ENCODE assay signal across 1 cellular context in genomic region chr14:23929822-23930294, GRCh38.
A peak's percentile ranks its signal among the peaks of the same experiment; 100 is the strongest.
TF ChIP-seq lines count a peak whose summit lies in the region.

No MANE protein-coding gene starts in this region.

TF ChIP-seq in HepG2, 621 proteins besides CTCF, POLR2A, EP300 and RAD21 (continued from another document and continues in another):
- TF ChIP-seq, protein P1, sequence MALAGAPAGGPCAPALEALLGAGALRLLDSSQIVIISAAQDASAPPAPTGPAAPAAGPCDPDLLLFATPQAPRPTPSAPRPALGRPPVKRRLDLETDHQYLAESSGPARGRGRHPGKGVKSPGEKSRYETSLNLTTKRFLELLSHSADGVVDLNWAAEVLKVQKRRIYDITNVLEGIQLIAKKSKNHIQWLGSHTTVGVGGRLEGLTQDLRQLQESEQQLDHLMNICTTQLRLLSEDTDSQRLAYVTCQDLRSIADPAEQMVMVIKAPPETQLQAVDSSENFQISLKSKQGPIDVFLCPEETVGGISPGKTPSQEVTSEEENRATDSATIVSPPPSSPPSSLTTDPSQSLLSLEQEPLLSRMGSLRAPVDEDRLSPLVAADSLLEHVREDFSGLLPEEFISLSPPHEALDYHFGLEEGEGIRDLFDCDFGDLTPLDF (CRISPR knock-in tag; IDR thresholded peaks at IDR 0.05), result 0 out of 2 replicates have a peak, but pooled peaks have one; percentile 45
- peak; percentile 93 for TF ChIP-seq XRCC5 (optimal IDR thresholded peaks at IDR 0.05; ENCODE audit: low read length)
- TF ChIP-seq, protein P2, sequence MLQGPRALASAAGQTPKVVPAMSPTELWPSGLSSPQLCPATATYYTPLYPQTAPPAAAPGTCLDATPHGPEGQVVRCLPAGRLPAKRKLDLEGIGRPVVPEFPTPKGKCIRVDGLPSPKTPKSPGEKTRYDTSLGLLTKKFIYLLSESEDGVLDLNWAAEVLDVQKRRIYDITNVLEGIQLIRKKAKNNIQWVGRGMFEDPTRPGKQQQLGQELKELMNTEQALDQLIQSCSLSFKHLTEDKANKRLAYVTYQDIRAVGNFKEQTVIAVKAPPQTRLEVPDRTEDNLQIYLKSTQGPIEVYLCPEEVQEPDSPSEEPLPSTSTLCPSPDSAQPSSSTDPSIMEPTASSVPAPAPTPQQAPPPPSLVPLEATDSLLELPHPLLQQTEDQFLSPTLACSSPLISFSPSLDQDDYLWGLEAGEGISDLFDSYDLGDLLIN (CRISPR knock-in tag; IDR thresholded peaks at IDR 0.05; ENCODE audit: borderline replicate concordance), result no peak
- peak; percentile 62 for TF ChIP-seq ASH2L (IDR thresholded peaks at IDR 0.05; ENCODE audit: insufficient read length, low read depth, low read length)
- TF ChIP-seq POGZ (CRISPR knock-in tag; IDR thresholded peaks at IDR 0.05), result no peak
- TF ChIP-seq ZNF772 (CRISPR knock-in tag; IDR thresholded peaks at IDR 0.05), result no peak
- TF ChIP-seq, protein P3, sequence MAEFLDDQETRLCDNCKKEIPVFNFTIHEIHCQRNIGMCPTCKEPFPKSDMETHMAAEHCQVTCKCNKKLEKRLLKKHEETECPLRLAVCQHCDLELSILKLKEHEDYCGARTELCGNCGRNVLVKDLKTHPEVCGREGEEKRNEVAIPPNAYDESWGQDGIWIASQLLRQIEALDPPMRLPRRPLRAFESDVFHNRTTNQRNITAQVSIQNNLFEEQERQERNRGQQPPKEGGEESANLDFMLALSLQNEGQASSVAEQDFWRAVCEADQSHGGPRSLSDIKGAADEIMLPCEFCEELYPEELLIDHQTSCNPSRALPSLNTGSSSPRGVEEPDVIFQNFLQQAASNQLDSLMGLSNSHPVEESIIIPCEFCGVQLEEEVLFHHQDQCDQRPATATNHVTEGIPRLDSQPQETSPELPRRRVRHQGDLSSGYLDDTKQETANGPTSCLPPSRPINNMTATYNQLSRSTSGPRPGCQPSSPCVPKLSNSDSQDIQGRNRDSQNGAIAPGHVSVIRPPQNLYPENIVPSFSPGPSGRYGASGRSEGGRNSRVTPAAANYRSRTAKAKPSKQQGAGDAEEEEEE (CRISPR knock-in tag; IDR thresholded peaks at IDR 0.05; ENCODE audit: borderline replicate concordance), result no peak
- TF ChIP-seq ZBTB1 (CRISPR knock-in tag; IDR thresholded peaks at IDR 0.05; ENCODE audit: borderline replicate concordance), result no peak
- TF ChIP-seq ZSCAN21 (CRISPR knock-in tag; IDR thresholded peaks at IDR 0.05; ENCODE audit: borderline replicate concordance), result no peak
- no peak for TF ChIP-seq GLI4 (CRISPR knock-in tag; IDR thresholded peaks at IDR 0.05; ENCODE audit: borderline replicate concordance)
- no peak for TF ChIP-seq CHD4 (IDR thresholded peaks at IDR 0.05; ENCODE audit: borderline replicate concordance, low read length)
- TF ChIP-seq, protein P4, sequence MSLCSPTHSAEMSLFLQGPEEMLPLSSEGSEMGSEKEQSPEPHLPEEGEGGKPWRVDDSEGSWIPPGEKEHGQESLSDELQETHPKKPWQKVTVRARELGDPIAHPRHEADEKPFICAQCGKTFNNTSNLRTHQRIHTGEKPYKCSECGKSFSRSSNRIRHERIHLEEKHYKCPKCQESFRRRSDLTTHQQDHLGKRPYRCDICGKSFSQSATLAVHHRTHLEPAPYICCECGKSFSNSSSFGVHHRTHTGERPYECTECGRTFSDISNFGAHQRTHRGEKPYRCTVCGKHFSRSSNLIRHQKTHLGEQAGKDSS (CRISPR knock-in tag; IDR thresholded peaks at IDR 0.05; ENCODE audit: borderline replicate concordance, low read depth), result no peak
- TF ChIP-seq ZNF331 (CRISPR knock-in tag; IDR thresholded peaks at IDR 0.05), result peak; percentile 53; the same call in 1 of the 2 replicates
- TF ChIP-seq HOMEZ (CRISPR knock-in tag; IDR thresholded peaks at IDR 0.05; ENCODE audit: low read depth), result peak; percentile 59; the same call in 1 of the 2 replicates
- no peak for TF ChIP-seq RARG (CRISPR knock-in tag; IDR thresholded peaks at IDR 0.05; ENCODE audit: low read depth)
- peak; percentile 37; the same call in 1 of the 2 replicates for TF ChIP-seq AHR (CRISPR knock-in tag; IDR thresholded peaks at IDR 0.05)
- peak; percentile 23; the same call in 1 of the 2 replicates for TF ChIP-seq ZNF605 (CRISPR knock-in tag; IDR thresholded peaks at IDR 0.05)
- peak; percentile 76 for TF ChIP-seq TEAD3 (CRISPR knock-in tag; optimal IDR thresholded peaks at IDR 0.05; ENCODE audit: borderline replicate concordance)
- peak; percentile 23; the same call in 1 of the 2 replicates for TF ChIP-seq KMT2B (CRISPR knock-in tag; IDR thresholded peaks at IDR 0.05)
- TF ChIP-seq NPAS2 (CRISPR knock-in tag; IDR thresholded peaks at IDR 0.05; ENCODE audit: borderline replicate concordance), result no peak
- peak; percentile 34; the same call in 1 of the 2 replicates for TF ChIP-seq GMEB1 (CRISPR knock-in tag; IDR thresholded peaks at IDR 0.05; ENCODE audit: borderline replicate concordance)
- TF ChIP-seq POGK (CRISPR knock-in tag; conservative IDR thresholded peaks at IDR 0.05), result no peak
- TF ChIP-seq ZBTB34 (CRISPR knock-in tag; IDR thresholded peaks at IDR 0.05), result no peak
- TF ChIP-seq FOXC1 (CRISPR knock-in tag; IDR thresholded peaks at IDR 0.05; ENCODE audit: borderline replicate concordance), result no peak
- 0 out of 2 replicates have a peak, but pooled peaks have one; percentile 65 for TF ChIP-seq SMAD3 (CRISPR knock-in tag; IDR thresholded peaks at IDR 0.05)
- TF ChIP-seq, protein P5, sequence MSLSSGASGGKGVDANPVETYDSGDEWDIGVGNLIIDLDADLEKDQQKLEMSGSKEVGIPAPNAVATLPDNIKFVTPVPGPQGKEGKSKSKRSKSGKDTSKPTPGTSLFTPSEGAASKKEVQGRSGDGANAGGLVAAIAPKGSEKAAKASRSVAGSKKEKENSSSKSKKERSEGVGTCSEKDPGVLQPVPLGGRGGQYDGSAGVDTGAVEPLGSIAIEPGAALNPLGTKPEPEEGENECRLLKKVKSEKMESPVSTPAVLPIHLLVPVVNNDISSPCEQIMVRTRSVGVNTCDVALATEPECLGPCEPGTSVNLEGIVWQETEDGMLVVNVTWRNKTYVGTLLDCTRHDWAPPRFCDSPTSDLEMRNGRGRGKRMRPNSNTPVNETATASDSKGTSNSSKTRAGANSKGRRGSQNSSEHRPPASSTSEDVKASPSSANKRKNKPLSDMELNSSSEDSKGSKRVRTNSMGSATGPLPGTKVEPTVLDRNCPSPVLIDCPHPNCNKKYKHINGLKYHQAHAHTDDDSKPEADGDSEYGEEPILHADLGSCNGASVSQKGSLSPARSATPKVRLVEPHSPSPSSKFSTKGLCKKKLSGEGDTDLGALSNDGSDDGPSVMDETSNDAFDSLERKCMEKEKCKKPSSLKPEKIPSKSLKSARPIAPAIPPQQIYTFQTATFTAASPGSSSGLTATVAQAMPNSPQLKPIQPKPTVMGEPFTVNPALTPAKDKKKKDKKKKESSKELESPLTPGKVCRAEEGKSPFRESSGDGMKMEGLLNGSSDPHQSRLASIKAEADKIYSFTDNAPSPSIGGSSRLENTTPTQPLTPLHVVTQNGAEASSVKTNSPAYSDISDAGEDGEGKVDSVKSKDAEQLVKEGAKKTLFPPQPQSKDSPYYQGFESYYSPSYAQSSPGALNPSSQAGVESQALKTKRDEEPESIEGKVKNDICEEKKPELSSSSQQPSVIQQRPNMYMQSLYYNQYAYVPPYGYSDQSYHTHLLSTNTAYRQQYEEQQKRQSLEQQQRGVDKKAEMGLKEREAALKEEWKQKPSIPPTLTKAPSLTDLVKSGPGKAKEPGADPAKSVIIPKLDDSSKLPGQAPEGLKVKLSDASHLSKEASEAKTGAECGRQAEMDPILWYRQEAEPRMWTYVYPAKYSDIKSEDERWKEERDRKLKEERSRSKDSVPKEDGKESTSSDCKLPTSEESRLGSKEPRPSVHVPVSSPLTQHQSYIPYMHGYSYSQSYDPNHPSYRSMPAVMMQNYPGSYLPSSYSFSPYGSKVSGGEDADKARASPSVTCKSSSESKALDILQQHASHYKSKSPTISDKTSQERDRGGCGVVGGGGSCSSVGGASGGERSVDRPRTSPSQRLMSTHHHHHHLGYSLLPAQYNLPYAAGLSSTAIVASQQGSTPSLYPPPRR (CRISPR knock-in tag; IDR thresholded peaks at IDR 0.05; ENCODE audit: borderline replicate concordance), result no peak
- TF ChIP-seq GATAD1 (CRISPR knock-in tag; IDR thresholded peaks at IDR 0.05), result peak; percentile 51; the same call in 1 of the 2 replicates
- TF ChIP-seq NFKB2 (CRISPR knock-in tag; IDR thresholded peaks at IDR 0.05; ENCODE audit: borderline replicate concordance), result 0 out of 2 replicates have a peak, but pooled peaks have one; percentile 31
- TF ChIP-seq SMAD1 (CRISPR knock-in tag; IDR thresholded peaks at IDR 0.05; ENCODE audit: borderline replicate concordance, low read depth), result peak; percentile 46; the same call in 1 of the 2 replicates
- no peak for TF ChIP-seq PAXIP1 (CRISPR knock-in tag; conservative IDR thresholded peaks at IDR 0.05)
- TF ChIP-seq JDP2 (CRISPR knock-in tag; IDR thresholded peaks at IDR 0.05; ENCODE audit: borderline replicate concordance), result no peak
- no peak for TF ChIP-seq ATF4 (CRISPR knock-in tag; IDR thresholded peaks at IDR 0.05)
- no peak for TF ChIP-seq SP1 (IDR thresholded peaks at IDR 0.05)
- no peak; the same call in 1 of the 2 replicates for TF ChIP-seq SP1 (CRISPR knock-in tag; IDR thresholded peaks at IDR 0.05)
